ENCODE assay signal across 21 cellular contexts in genomic region chr13:30319703-30320102, GRCh38. TPM values are rescaled to one million over a fixed set of nuclear protein-coding genes. Genes with fewer than 3 reads are reported as not detected.
DNase-seq lines count a peak whose midpoint lies in the region; ATAC-seq and TF ChIP-seq lines count a peak whose summit lies in the region.
"Had no signal": no experiment of that assay in that cellular context is flagged by ENCODE, and none has a peak within 500 bp of the region (broad histone marks: within the 10 kb centered on the region; RNA-seq: fewer than 3 reads in every experiment).

No MANE protein-coding gene starts in this region.

- DNase-seq in left ventricle myocardium superior (no peak), Right ventricle myocardium inferior (ENCODE audit: missing footprints) (no peak), hippocampal formation (lab: John Stamatoyannopoulos, UW) (peak; percentile 23 to 37), uterus (no peak), posterior vena cava (ENCODE audit: low spot score) (no peak)
- no peak for DNase-seq in stimulated activated CD4-positive, alpha-beta T cell treated with anti-CD3 and anti-CD28 coated beads, Interleukin-4, amount 100 ng/mL, for 1 hour
- DNase-seq: activated CD4-positive, CD25-positive, alpha-beta regulatory T cell; activated CD8-positive, alpha-beta T cell treated with anti-CD3 and anti-CD28 coated beads for 36 hours; adrenal gland; foreskin keratinocyte; H9; NCI-H2081 treated with DMSO at 0.1 percent for 48 hours; stimulated activated CD4-positive, alpha-beta T cell treated with anti-CD3 and anti-CD28 coated beads, Interleukin-2, amount 100 ng/mL, for 48 hours; T1000; upper lobe of left lung had no signal

- TF ChIP-seq CTCF in uterus (IDR thresholded peaks at IDR 0.05), result no peak

- ATAC-seq in left ventricle myocardium superior (peak; percentile 8), Right ventricle myocardium inferior (no peak), GM19455 (IDR thresholded peaks at IDR 0.05; ENCODE audit: unreplicated experiment) (no peak)
- ATAC-seq: activated CD8-positive, alpha-beta T cell treated with anti-CD3 and anti-CD28 coated beads for 36 hours; foreskin keratinocyte had no signal

- H3K27ac ChIP-seq in angular gyrus (ENCODE audit: low read depth, low read length), result peak overlapping the region; percentile 12
- peak overlapping the region; percentile 46 to 68 for H3K27ac ChIP-seq in uterus
- H3K27ac ChIP-seq: adrenal gland, epithelial cell of prostate, foreskin keratinocyte, neural progenitor cell, prostate gland, RWPE1, upper lobe of left lung had no signal

- H3K27me3 ChIP-seq in uterus, result no peaks in the 10 kb centered on the region
- H3K27me3 ChIP-seq: adrenal gland, foreskin keratinocyte, neural progenitor cell, upper lobe of left lung had no signal

- H3K36me3 ChIP-seq in uterus, result no peaks in the 10 kb centered on the region
- H3K36me3 ChIP-seq: adrenal gland, neural progenitor cell, prostate gland, upper lobe of left lung had no signal

- no peaks in the 10 kb centered on the region for H3K9me3 ChIP-seq in uterus
- H3K9me3 ChIP-seq: adrenal gland, prostate gland, upper lobe of left lung had no signal

- intact Hi-C loops in left ventricle myocardium superior (cut with micrococcal nuclease) (loop anchor here (10.0 kb wide), 1 partner anchor 65 kb away; no protein-coding TSS in a partner anchor), Right ventricle myocardium inferior (cut with DNase I) (no loop called here), uterus (cut with DNase I; ENCODE audit: low total_unique reads) (no loop called here), posterior vena cava (cut with DNase I) (no loop called here)

- H3K4me1 ChIP-seq in uterus, result no peaks in the 10 kb centered on the region
- H3K4me1 ChIP-seq: adrenal gland, foreskin keratinocyte, prostate gland, upper lobe of left lung had no signal

- H3K4me3 ChIP-seq in uterus, result no peak overlapping the region
- H3K4me3 ChIP-seq: adrenal gland, neural progenitor cell, prostate gland, upper lobe of left lung had no signal

- TF ChIP-seq POLR2A in uterus (IDR thresholded peaks at IDR 0.05), result no peak

RNA-seq across cellular contexts. Expression of gene KATNAL1, which starts 12.4 kb away (rescaled TPM):
- 36.6 TPM for total RNA-seq in left ventricle myocardium superior
- total RNA-seq in Right ventricle myocardium inferior, result 41.0 TPM
- total RNA-seq in uterus, result 10 to 100 TPM; 24.1 to 65.3 (median 49.9) TPM
- total RNA-seq in posterior vena cava, result 10 to 100 TPM; 44.8 to 59.5 TPM

Comparison
In these comparisons a context has a peak if more than half of its experiments do, and no peak if none do; other contexts are left out.
1. DNase-seq: peak in hippocampal formation (2 of 2); none in left ventricle myocardium superior (single experiment), Right ventricle myocardium inferior (single experiment), uterus (0 of 2), posterior vena cava (single experiment) and stimulated activated CD4-positive, alpha-beta T cell treated with anti-CD3 and anti-CD28 coated beads, Interleukin-4, amount 100 ng/mL, for 1 hour (single experiment).